21 cellular contexts compared by ENCODE assay signal in genomic region chr3:73419993-73420392, GRCh38.
A peak's percentile ranks its signal among the peaks of the same experiment; 100 is the strongest.
DNase-seq lines count a peak whose midpoint lies in the region; ATAC-seq and TF ChIP-seq lines count a peak whose summit lies in the region.
"Had no signal": no experiment of that assay in that cellular context is flagged by ENCODE, and none has a peak within 500 bp of the region (broad histone marks: within the 10 kb centered on the region; RNA-seq: fewer than 3 reads in every experiment).

No MANE protein-coding gene starts in this region.

- H3K27me3 ChIP-seq in right atrium auricular region (no peaks in the 10 kb centered on the region), prostate gland (replicated peaks; ENCODE audit: insufficient read depth) (no peaks in the 10 kb centered on the region), gastrocnemius medialis (no peaks in the 10 kb centered on the region)
- H3K27me3 ChIP-seq: MG63, right lobe of liver had no signal

- TF ChIP-seq CTCF in right atrium auricular region (IDR thresholded peaks at IDR 0.05) (no peak), fibroblast of the aortic adventitia (IDR thresholded peaks at IDR 0.05; ENCODE audit: insufficient read depth, low read length) (no peak), prostate gland (IDR thresholded peaks at IDR 0.05) (no peak), gastrocnemius medialis (IDR thresholded peaks at IDR 0.05 in 4 of 5, conservative IDR thresholded peaks at IDR 0.05 in 1 of 5) (no peak)

- no peak for DNase-seq in Right ventricle myocardium inferior (ENCODE audit: missing footprints)
- DNase-seq in right atrium auricular region (ENCODE audit: low spot score): no peak
- peak; percentile 17 for DNase-seq in fibroblast of the aortic adventitia (ENCODE audit: low read depth)
- DNase-seq in prostate gland (ENCODE audit: low spot score): no peak
- no peak for DNase-seq in stimulated activated naive CD8-positive, alpha-beta T cell treated with anti-CD3 and anti-CD28 coated beads, Interleukin-15, amount 100 ng/mL, for 72 hours
- DNase-seq in activated naive CD4-positive, alpha-beta T cell treated with anti-CD3 and anti-CD28 coated beads, Interleukin-2, amount 50 U/mL, for 72 hours (ENCODE audit: low spot score in 2 of 2): no peak
- no peak for DNase-seq in gastrocnemius medialis
- DNase-seq: 8988T; activated CD4-positive, CD25-positive, alpha-beta regulatory T cell treated with anti-CD3 and anti-CD28 coated beads, Interleukin-2, amount 50 U/mL, for 72 hours; activated naive CD8-positive, alpha-beta T cell treated with anti-CD3 and anti-CD28 coated beads, Interleukin-2, amount 50 U/mL, for 24 hours; cerebellar nuclear complex; effector CD8-positive, alpha-beta T cell; kidney glomerular epithelial cell; MG63; NCI-H2227 treated with DMSO at 0.1 percent for 48 hours; right lobe of liver; stimulated activated CD4-positive, alpha-beta T cell treated with anti-CD3 and anti-CD28 coated beads, Interleukin-2, amount 100 ng/mL, for 24 hours had no signal

- H3K9me3 ChIP-seq in right atrium auricular region: no peaks in the 10 kb centered on the region
- H3K9me3 ChIP-seq in prostate gland: no peaks in the 10 kb centered on the region
- H3K9me3 ChIP-seq in gastrocnemius medialis: no peaks in the 10 kb centered on the region
- H3K9me3 ChIP-seq: MG63, right lobe of liver had no signal

- H3K4me1 ChIP-seq in right atrium auricular region: peaks cover 0 to 33% of the 10 kb centered on the region in 2 donors
- H3K4me1 ChIP-seq in prostate gland (replicated peaks): peaks cover 6% of the 10 kb centered on the region
- peaks cover 4 to 30% of the 10 kb centered on the region in 2 donors for H3K4me1 ChIP-seq in gastrocnemius medialis
- H3K4me1 ChIP-seq: right lobe of liver had no signal

- no peak overlapping the region for H3K27ac Mint-ChIP-seq in stimulated activated naive CD8-positive, alpha-beta T cell treated with anti-CD3 and anti-CD28 coated beads, Interleukin-15, amount 100 ng/mL, for 72 hours
- no peak overlapping the region for H3K27ac Mint-ChIP-seq in activated naive CD4-positive, alpha-beta T cell treated with anti-CD3 and anti-CD28 coated beads, Interleukin-2, amount 50 U/mL, for 72 hours
- H3K27ac Mint-ChIP-seq: activated naive CD8-positive, alpha-beta T cell treated with anti-CD3 and anti-CD28 coated beads, Interleukin-2, amount 50 U/mL, for 24 hours; activated T-helper 2 cell treated with anti-CD3 and anti-CD28 coated beads, Interferon-gamma antibody, Interleukin-2, Interleukin-4, amounts not matched to agents 10 μg/mL and 5 μg/mL and 100 μg/mL, durations not matched to agents 14 hours and 24 hours and 36 hours; stimulated activated naive CD8-positive, alpha-beta T cell treated with anti-CD3 and anti-CD28 coated beads, Interleukin-15, Interleukin-2, amounts not matched to agents 100 ng/mL and 50 ng/mL, for 24 hours had no signal

- no peaks in the 10 kb centered on the region for H3K27me3 Mint-ChIP-seq in stimulated activated naive CD8-positive, alpha-beta T cell treated with anti-CD3 and anti-CD28 coated beads, Interleukin-15, amount 100 ng/mL, for 72 hours

- intact Hi-C loops in Right ventricle myocardium inferior (cut with DNase I): no loop called here
- intact Hi-C loops in prostate gland (cut with DNase I): loop anchor here (10.0 kb wide), 1 partner anchor 205 kb away; the partner anchor contains the start of gene PDZRN3
- intact Hi-C loops in gastrocnemius medialis (cut with DNase I; ENCODE audit: low total_unique reads): no loop called here

- in situ Hi-C loops in gastrocnemius medialis (cut with MboI; ENCODE audit: low sequenced_read_pairs in 4 of 4): no loop called here

- H3K36me3 ChIP-seq in right atrium auricular region (no peaks in the 10 kb centered on the region), prostate gland (no peaks in the 10 kb centered on the region), gastrocnemius medialis (no peaks in the 10 kb centered on the region)
- H3K36me3 ChIP-seq: MG63, right lobe of liver had no signal

- no peaks in the 10 kb centered on the region for H3K4me1 Mint-ChIP-seq in stimulated activated naive CD8-positive, alpha-beta T cell treated with anti-CD3 and anti-CD28 coated beads, Interleukin-15, amount 100 ng/mL, for 72 hours
- H3K4me1 Mint-ChIP-seq: activated naive CD8-positive, alpha-beta T cell treated with anti-CD3 and anti-CD28 coated beads, Interleukin-2, amount 50 U/mL, for 24 hours; CD14-positive monocyte had no signal

- H3K4me3 Mint-ChIP-seq in stimulated activated naive CD8-positive, alpha-beta T cell treated with anti-CD3 and anti-CD28 coated beads, Interleukin-15, amount 100 ng/mL, for 72 hours: no peak overlapping the region
- H3K4me3 Mint-ChIP-seq: activated naive CD8-positive, alpha-beta T cell treated with anti-CD3 and anti-CD28 coated beads, Interleukin-2, amount 50 U/mL, for 24 hours; CD14-positive monocyte; stimulated activated naive CD8-positive, alpha-beta T cell treated with anti-CD3 and anti-CD28 coated beads, Interleukin-15, Interleukin-2, amounts not matched to agents 100 ng/mL and 50 ng/mL, for 24 hours had no signal

- H3K4me3 ChIP-seq in right atrium auricular region: no peak overlapping the region
- H3K4me3 ChIP-seq in fibroblast of the aortic adventitia (ENCODE audit: low read depth, low read length): peak overlapping the region; percentile 29
- H3K4me3 ChIP-seq in prostate gland: no peak overlapping the region
- H3K4me3 ChIP-seq in gastrocnemius medialis: no peak overlapping the region
- H3K4me3 ChIP-seq: MG63, right lobe of liver had no signal

- no peaks in the 10 kb centered on the region for H3K9me3 Mint-ChIP-seq in stimulated activated naive CD8-positive, alpha-beta T cell treated with anti-CD3 and anti-CD28 coated beads, Interleukin-15, amount 100 ng/mL, for 72 hours
- H3K9me3 Mint-ChIP-seq in activated naive CD4-positive, alpha-beta T cell treated with anti-CD3 and anti-CD28 coated beads, Interleukin-2, amount 50 U/mL, for 72 hours: peaks cover 3 to 5% of the 10 kb centered on the region in 2 donors
- H3K9me3 Mint-ChIP-seq: activated naive CD8-positive, alpha-beta T cell treated with anti-CD3 and anti-CD28 coated beads, Interleukin-2, amount 50 U/mL, for 24 hours; activated T-helper 2 cell treated with anti-CD3 and anti-CD28 coated beads, Interferon-gamma antibody, Interleukin-2, Interleukin-4, amounts not matched to agents 10 μg/mL and 5 μg/mL and 100 μg/mL, durations not matched to agents 14 hours and 24 hours and 36 hours; stimulated activated naive CD8-positive, alpha-beta T cell treated with anti-CD3 and anti-CD28 coated beads, Interleukin-15, Interleukin-2, amounts not matched to agents 100 ng/mL and 50 ng/mL, for 24 hours had no signal

- no peak for TF ChIP-seq POLR2A in prostate gland (IDR thresholded peaks at IDR 0.05)
- no peak for TF ChIP-seq POLR2A in gastrocnemius medialis (IDR thresholded peaks at IDR 0.05)

- no peaks in the 10 kb centered on the region for H3K36me3 Mint-ChIP-seq in activated naive CD4-positive, alpha-beta T cell treated with anti-CD3 and anti-CD28 coated beads, Interleukin-2, amount 50 U/mL, for 72 hours
- H3K36me3 Mint-ChIP-seq: CD14-positive monocyte had no signal

- ATAC-seq in Right ventricle myocardium inferior (peak; percentile 40), HG02970 (IDR thresholded peaks at IDR 0.05; ENCODE audit: low FRiP score, unreplicated experiment) (no peak), gastrocnemius medialis (no peak)
- ATAC-seq in stimulated activated naive CD8-positive, alpha-beta T cell treated with anti-CD3 and anti-CD28 coated beads, Interleukin-15, amount 100 ng/mL, for 72 hours: no peak
- no peak for ATAC-seq in activated naive CD4-positive, alpha-beta T cell treated with anti-CD3 and anti-CD28 coated beads, Interleukin-2, amount 50 U/mL, for 72 hours
- ATAC-seq: activated naive CD8-positive, alpha-beta T cell treated with anti-CD3 and anti-CD28 coated beads, Interleukin-2, amount 50 U/mL, for 24 hours; right lobe of liver had no signal

- 64% methylated on average over 3 of the region's 3 CpGs for WGBS in prostate gland

- no peak overlapping the region for H3K27ac ChIP-seq in right atrium auricular region
- peak overlapping the region; percentile 2 to 35 for H3K27ac ChIP-seq in prostate gland
- no peak overlapping the region for H3K27ac ChIP-seq in gastrocnemius medialis
- H3K27ac ChIP-seq: right lobe of liver had no signal

Comparison
In these comparisons a context has a peak if more than half of its experiments do, and no peak if none do; other contexts are left out.
1. H3K27ac ChIP-seq: peak in prostate gland (2 of 2); none in right atrium auricular region (0 of 2) and gastrocnemius medialis (0 of 4).